In the genomic region with DNA sequence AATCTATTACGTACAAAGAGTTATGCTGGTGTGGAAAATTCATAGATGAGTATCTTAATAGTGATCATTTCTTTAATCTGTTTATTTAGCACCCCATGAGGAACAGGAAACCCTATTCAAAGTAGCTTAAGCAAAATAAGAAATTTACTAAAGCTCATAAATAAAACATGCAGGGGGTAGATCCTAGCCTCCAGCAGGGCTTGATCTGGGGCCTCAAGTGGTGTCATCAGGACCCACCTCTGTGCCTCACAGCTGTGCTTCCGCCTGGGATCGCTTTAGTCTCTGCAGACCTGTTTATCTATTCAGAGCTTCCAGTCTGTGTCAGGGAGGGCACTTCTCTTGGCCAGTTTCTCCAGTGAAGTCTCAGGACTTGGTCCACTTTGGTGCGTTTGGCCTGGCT, we compare ENCODE assay signal across 22 cellular contexts.
DNase-seq lines count a peak whose midpoint lies in the region; ATAC-seq and TF ChIP-seq lines count a peak whose summit lies in the region.
"Had no signal": no experiment of that assay in that cellular context is flagged by ENCODE, and none has a peak within 500 bp of the region (broad histone marks: within the 10 kb centered on the region; RNA-seq: fewer than 3 reads in every experiment).

No MANE protein-coding gene starts in this region.

- H3K36me3 Mint-ChIP-seq in WTC11 = no peaks in the 10 kb centered on the region
- H3K36me3 Mint-ChIP-seq: CD14-positive monocyte; CD4-positive, alpha-beta memory T cell; CD4-positive, CD25-positive, alpha-beta regulatory T cell; CD8-positive, alpha-beta memory T cell had no signal

- H3K4me1 Mint-ChIP-seq in WTC11 = peaks cover 24% of the 10 kb centered on the region
- H3K4me1 Mint-ChIP-seq: CD4-positive, alpha-beta memory T cell; CD4-positive, CD25-positive, alpha-beta regulatory T cell; CD8-positive, alpha-beta memory T cell had no signal

- H3K36me3 ChIP-seq in tibial artery = no peaks in the 10 kb centered on the region
- H3K36me3 ChIP-seq: BE2C, BLaER1 had no signal

- CTCF ChIA-PET in WTC11 (lab: Charles Lee) = interaction anchor here (1.0 to 2.1 kb wide), 3 partner anchors 37 to 135 kb away, joined by 3 to 11 read pairs (median 5); no protein-coding TSS in a partner anchor

- H3K4me3 ChIP-seq in tibial artery = no peak overlapping the region
- H3K4me3 ChIP-seq: A549, BLaER1, GM12878 had no signal

- intact Hi-C loops in tibial artery (cut with DNase I; ENCODE audit: low total_unique reads) = no loop called here

- H3K4me1 ChIP-seq in tibial artery = no peaks in the 10 kb centered on the region
- H3K4me1 ChIP-seq: A549, BE2C, BLaER1 had no signal

- H3K9me3 Mint-ChIP-seq in WTC11 = peaks cover 3% of the 10 kb centered on the region; the same call in 1 of the 2 replicates

- TF ChIP-seq CTCF in WTC11 (IDR thresholded peaks at IDR 0.05) (no peak), tibial artery (IDR thresholded peaks at IDR 0.05) (no peak)

- H3K4me3 Mint-ChIP-seq in WTC11 = no peak overlapping the region
- H3K4me3 Mint-ChIP-seq: CD14-positive monocyte; CD4-positive, alpha-beta memory T cell; CD4-positive, CD25-positive, alpha-beta regulatory T cell; CD8-positive, alpha-beta memory T cell had no signal

- H3K27me3 ChIP-seq in tibial artery = no peaks in the 10 kb centered on the region
- H3K27me3 ChIP-seq: BE2C, BLaER1 had no signal

- H3K27me3 Mint-ChIP-seq in WTC11 (ENCODE audit: low read depth) = no peaks in the 10 kb centered on the region
- H3K27me3 Mint-ChIP-seq: CD4-positive, CD25-positive, alpha-beta regulatory T cell; CD8-positive, alpha-beta memory T cell had no signal

- POLR2A ChIA-PET in WTC11 (lab: Charles Lee) = no interaction called here

- no peak overlapping the region for H3K27ac Mint-ChIP-seq in WTC11
- H3K27ac Mint-ChIP-seq: CD14-positive monocyte; CD4-positive, alpha-beta memory T cell; CD4-positive, CD25-positive, alpha-beta regulatory T cell had no signal

- H3K9me3 ChIP-seq in tibial artery = no peaks in the 10 kb centered on the region
- H3K9me3 ChIP-seq: A549, BE2C, BLaER1 had no signal

- DNase-seq in DMS 273 (lab: John Stamatoyannopoulos, UW; ENCODE audit: unreplicated experiment) (peak; percentile 29), DMS 273 treated with DMSO at 0.1 percent for 48 hours (lab: John Stamatoyannopoulos, UW) (no peak), WTC11 (ENCODE audit: low spot score) (no peak), tibial artery (no peak)
- no peak for DNase-seq in stimulated activated CD4-positive, alpha-beta T cell treated with anti-CD3 and anti-CD28 coated beads, Interleukin-4, amount 100 ng/mL, for 24 hours
- DNase-seq: ACHN; BE2C; CD4-positive, alpha-beta memory T cell; CD4-positive, CD25-positive, alpha-beta regulatory T cell; CD8-positive, alpha-beta memory T cell; COR-L47; DMS153; DMS53; DMS79; DND-41; EL; GDM1 had no signal

- peak; percentile 41; the same call in 1 of the 2 replicates for ATAC-seq in WTC11
- ATAC-seq: A549, GM12878 had no signal

- H3K27ac ChIP-seq in tibial artery = no peak overlapping the region
- H3K27ac ChIP-seq: 22Rv1, A549, BLaER1 had no signal

TF ChIP-seq in WTC11, 78 proteins besides CTCF, POLR2A, EP300 and RAD21:
- TF ChIP-seq RELA (CRISPR knock-in tag; IDR thresholded peaks at IDR 0.05; ENCODE audit: borderline replicate concordance) (no peak), ZNF396 (CRISPR knock-in tag; IDR thresholded peaks at IDR 0.05; ENCODE audit: borderline replicate concordance) (no peak), ZNF416 (CRISPR knock-in tag; IDR thresholded peaks at IDR 0.05) (no peak), SOX15 (CRISPR knock-in tag; IDR thresholded peaks at IDR 0.05) (no peak), NFE2L1 (CRISPR knock-in tag; IDR thresholded peaks at IDR 0.05) (no peak), ZNF232 (CRISPR knock-in tag; IDR thresholded peaks at IDR 0.05) (no peak), CREB1 (CRISPR knock-in tag; IDR thresholded peaks at IDR 0.05) (no peak), GABPB1 (CRISPR knock-in tag; IDR thresholded peaks at IDR 0.05) (no peak), ERG (CRISPR knock-in tag; IDR thresholded peaks at IDR 0.05) (no peak), NR2C2 (CRISPR knock-in tag; IDR thresholded peaks at IDR 0.05) (no peak), ARID4B (CRISPR knock-in tag; IDR thresholded peaks at IDR 0.05; ENCODE audit: borderline replicate concordance) (no peak), ZNF317 (CRISPR knock-in tag; IDR thresholded peaks at IDR 0.05; ENCODE audit: borderline replicate concordance, low read depth) (no peak), TEAD1 (CRISPR knock-in tag; IDR thresholded peaks at IDR 0.05) (no peak), ATF3 (CRISPR knock-in tag; conservative IDR thresholded peaks at IDR 0.05) (no peak)
- TF ChIP-seq, protein P1, sequence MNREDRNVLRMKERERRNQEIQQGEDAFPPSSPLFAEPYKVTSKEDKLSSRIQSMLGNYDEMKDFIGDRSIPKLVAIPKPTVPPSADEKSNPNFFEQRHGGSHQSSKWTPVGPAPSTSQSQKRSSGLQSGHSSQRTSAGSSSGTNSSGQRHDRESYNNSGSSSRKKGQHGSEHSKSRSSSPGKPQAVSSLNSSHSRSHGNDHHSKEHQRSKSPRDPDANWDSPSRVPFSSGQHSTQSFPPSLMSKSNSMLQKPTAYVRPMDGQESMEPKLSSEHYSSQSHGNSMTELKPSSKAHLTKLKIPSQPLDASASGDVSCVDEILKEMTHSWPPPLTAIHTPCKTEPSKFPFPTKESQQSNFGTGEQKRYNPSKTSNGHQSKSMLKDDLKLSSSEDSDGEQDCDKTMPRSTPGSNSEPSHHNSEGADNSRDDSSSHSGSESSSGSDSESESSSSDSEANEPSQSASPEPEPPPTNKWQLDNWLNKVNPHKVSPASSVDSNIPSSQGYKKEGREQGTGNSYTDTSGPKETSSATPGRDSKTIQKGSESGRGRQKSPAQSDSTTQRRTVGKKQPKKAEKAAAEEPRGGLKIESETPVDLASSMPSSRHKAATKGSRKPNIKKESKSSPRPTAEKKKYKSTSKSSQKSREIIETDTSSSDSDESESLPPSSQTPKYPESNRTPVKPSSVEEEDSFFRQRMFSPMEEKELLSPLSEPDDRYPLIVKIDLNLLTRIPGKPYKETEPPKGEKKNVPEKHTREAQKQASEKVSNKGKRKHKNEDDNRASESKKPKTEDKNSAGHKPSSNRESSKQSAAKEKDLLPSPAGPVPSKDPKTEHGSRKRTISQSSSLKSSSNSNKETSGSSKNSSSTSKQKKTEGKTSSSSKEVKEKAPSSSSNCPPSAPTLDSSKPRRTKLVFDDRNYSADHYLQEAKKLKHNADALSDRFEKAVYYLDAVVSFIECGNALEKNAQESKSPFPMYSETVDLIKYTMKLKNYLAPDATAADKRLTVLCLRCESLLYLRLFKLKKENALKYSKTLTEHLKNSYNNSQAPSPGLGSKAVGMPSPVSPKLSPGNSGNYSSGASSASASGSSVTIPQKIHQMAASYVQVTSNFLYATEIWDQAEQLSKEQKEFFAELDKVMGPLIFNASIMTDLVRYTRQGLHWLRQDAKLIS (CRISPR knock-in tag; IDR thresholded peaks at IDR 0.05; ENCODE audit: borderline replicate concordance) = no peak
- TF ChIP-seq, protein P2, sequence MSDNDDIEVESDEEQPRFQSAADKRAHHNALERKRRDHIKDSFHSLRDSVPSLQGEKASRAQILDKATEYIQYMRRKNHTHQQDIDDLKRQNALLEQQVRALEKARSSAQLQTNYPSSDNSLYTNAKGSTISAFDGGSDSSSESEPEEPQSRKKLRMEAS (CRISPR knock-in tag; IDR thresholded peaks at IDR 0.05) = no peak
